In genomic region chr6:13574149-13574570, GRCh38 we compare ENCODE assay signal across 8 cellular contexts. TPM values are rescaled to one million over a fixed set of nuclear protein-coding genes. Genes with fewer than 3 reads are reported as not detected.
DNase-seq lines count a peak whose midpoint lies in the region; ATAC-seq, FAIRE-seq and TF ChIP-seq lines count a peak whose summit lies in the region.

No MANE protein-coding gene starts in this region.

- DNase-seq in GM12891 (ENCODE audit: insufficient read length, low spot score) (peak; percentile 93), NCI-H128 (lab: John Stamatoyannopoulos, UW; ENCODE audit: unreplicated experiment) (peak; percentile 93), SW480 (ENCODE audit: low spot score) (peak; percentile 93), adrenal gland (peak; percentile 91 to 95 (median 94)), left ventricle myocardium inferior (peak; percentile 92), prostate gland (ENCODE audit: low spot score) (peak; percentile 94)

- no peaks in the 10 kb centered on the region for H3K27me3 ChIP-seq in adrenal gland
- H3K27me3 ChIP-seq in left ventricle myocardium inferior (ENCODE audit: low read depth), result no peaks in the 10 kb centered on the region
- no peaks in the 10 kb centered on the region for H3K27me3 ChIP-seq in prostate gland (replicated peaks; ENCODE audit: insufficient read depth)

- no peaks in the 10 kb centered on the region for H3K9me3 ChIP-seq in adrenal gland (replicated peaks in 1 of 3)
- H3K9me3 ChIP-seq in left ventricle myocardium inferior (replicated peaks), result no peaks in the 10 kb centered on the region
- no peaks in the 10 kb centered on the region for H3K9me3 ChIP-seq in prostate gland

- intact Hi-C loops in adrenal gland (cut with DNase I), result no loop called here
- intact Hi-C loops in left ventricle myocardium inferior (cut with micrococcal nuclease), result no loop called here
- intact Hi-C loops in prostate gland (cut with DNase I), result loop anchor here (5.0 kb wide), 1 partner anchor 87 kb away; the partner anchor contains the start of gene GFOD1

- H3K36me3 ChIP-seq in adrenal gland (replicated peaks in 1 of 2) (no peaks in the 10 kb centered on the region), left ventricle myocardium inferior (no peaks in the 10 kb centered on the region), prostate gland (no peaks in the 10 kb centered on the region), urinary bladder (ENCODE audit: insufficient read depth) (no peaks in the 10 kb centered on the region)

- H3K4me1 ChIP-seq in adrenal gland (replicated peaks in 1 of 2) (peaks cover 0 to 6% of the 10 kb centered on the region in 2 donors), left ventricle myocardium inferior (peaks cover 38% of the 10 kb centered on the region), prostate gland (replicated peaks) (no peaks in the 10 kb centered on the region), urinary bladder (ENCODE audit: insufficient read depth) (no peaks in the 10 kb centered on the region)

- ATAC-seq in HG02763 (IDR thresholded peaks at IDR 0.05; ENCODE audit: unreplicated experiment), result peak; percentile 84

- FAIRE-seq in GM12891 (lab: Jason Lieb, UNC), result peak; percentile 97

- peak in 4 of 6 experiments; percentile 16 to 59 (median 39) for TF ChIP-seq CTCF in adrenal gland (IDR thresholded peaks at IDR 0.05)
- TF ChIP-seq CTCF in left ventricle myocardium inferior (IDR thresholded peaks at IDR 0.05; ENCODE audit: borderline replicate concordance), result peak; percentile 63
- peak; percentile 45 to 76 (median 57) for TF ChIP-seq CTCF in prostate gland (IDR thresholded peaks at IDR 0.05)

- peak overlapping the region; percentile 83 to 92 (median 91) for H3K4me3 ChIP-seq in adrenal gland
- peak overlapping the region; percentile 83 for H3K4me3 ChIP-seq in left ventricle myocardium inferior
- H3K4me3 ChIP-seq in prostate gland, result peak overlapping the region; percentile 93
- H3K4me3 ChIP-seq in urinary bladder (ENCODE audit: low read depth, low read length), result peak overlapping the region; percentile 69

- WGBS in adrenal gland, 4 donors, result 0 to 1% (median 0%) methylated on average over 9 to 46 of the region's 46 CpGs
- WGBS in prostate gland, result under 1% methylated on average over 44 of the region's 46 CpGs
- WGBS in urinary bladder, result under 1% methylated on average over 46 of the region's 46 CpGs

- TF ChIP-seq POLR2A in GM12891 (IDR thresholded peaks at IDR 0.05; ENCODE audit: low read depth, low read length) (no peak; the same call in 1 of the 2 replicates), adrenal gland (IDR thresholded peaks at IDR 0.05) (peak; percentile 66 to 81), prostate gland (IDR thresholded peaks at IDR 0.05) (no peak)

- H3K27ac ChIP-seq in adrenal gland, result peak overlapping the region; percentile 80 to 96 (median 94)
- peak overlapping the region; percentile 99 for H3K27ac ChIP-seq in left ventricle myocardium inferior (replicated peaks)
- H3K27ac ChIP-seq in prostate gland, result peak overlapping the region; percentile 97 to 98
- H3K27ac ChIP-seq in urinary bladder (ENCODE audit: low read depth), result peak overlapping the region; percentile 90

TF ChIP-seq in GM12891, 5 proteins besides CTCF, POLR2A, EP300 and RAD21:
- 0 out of 2 replicates have a peak, but pooled peaks have one; percentile 9 for TF ChIP-seq POU2F2 (IDR thresholded peaks at IDR 0.05; ENCODE audit: low read depth, low read length)
- peak; percentile 12; the same call in 1 of the 2 replicates for TF ChIP-seq TAF1 (IDR thresholded peaks at IDR 0.05; ENCODE audit: low read depth, low read length)
- no peak for TF ChIP-seq SPI1 (IDR thresholded peaks at IDR 0.05; ENCODE audit: low read depth, low read length)
- peak; percentile 32; the same call in 1 of the 2 replicates for TF ChIP-seq POLR2AphosphoS5 (IDR thresholded peaks at IDR 0.05; ENCODE audit: low read depth, low read length)

RNA-seq across cellular contexts. Expression of gene SIRT5, which starts 0.2 kb away (rescaled TPM):
- 6.0 TPM for polyA plus RNA-seq in GM12891 (2012; ENCODE audit: low read depth, missing spikeins)
- total RNA-seq in adrenal gland (10 to 100 TPM in 5 of 8 donors, 1 to 10 TPM in 3; 6.6 to 18.2 (median 11.3) TPM), left ventricle myocardium inferior (58.0 TPM), prostate gland (10 to 100 TPM in 1 of 2 donors, 1 to 10 TPM in 1; 9.1 to 11.5 TPM), urinary bladder (16.4 TPM)
- polyA plus RNA-seq in adrenal gland (10 to 100 TPM in 1 of 3 donors, 1 to 10 TPM in 2; 7.1 to 11.6 (median 7.2) TPM), urinary bladder (7.2 TPM)

RNA-seq across cellular contexts. Expression of gene NOL7, which starts 41.0 kb away (rescaled TPM):
- polyA plus RNA-seq in GM12891 (2012; ENCODE audit: low read depth, missing spikeins), result 79.9 TPM
- total RNA-seq in adrenal gland (100 to 1,000 TPM in 1 of 8 donors, 10 to 100 TPM in 7; 58.5 to 104 (median 69.7) TPM), left ventricle myocardium inferior (46.9 TPM), prostate gland (100 to 1,000 TPM in 1 of 2 donors, 10 to 100 TPM in 1; 68.3 to 108 TPM), urinary bladder (49.5 TPM)
- polyA plus RNA-seq in adrenal gland (100 to 1,000 TPM in 1 of 3 donors, 10 to 100 TPM in 2; 42.4 to 111 (median 48.2) TPM), urinary bladder (86.6 TPM)

Comparison
In these comparisons a context has a peak if more than half of its experiments do, and no peak if none do; other contexts are left out.
1. Peak in every context shown above with its lines: DNase-seq, ATAC-seq, H3K4me3 ChIP-seq and H3K27ac ChIP-seq.
2. POLR2A ChIP-seq: peak in adrenal gland (2 of 2); none in GM12891 (single experiment) and prostate gland (single experiment).